19 cellular contexts compared by ENCODE assay signal in genomic region chr1:210465150-210465549, GRCh38.
DNase-seq lines count a peak whose midpoint lies in the region; ATAC-seq and TF ChIP-seq lines count a peak whose summit lies in the region.
"Had no signal": no experiment of that assay in that cellular context is flagged by ENCODE, and none has a peak within 500 bp of the region (broad histone marks: within the 10 kb centered on the region; RNA-seq: fewer than 3 reads in every experiment).

No MANE protein-coding gene starts in this region.

- 88% methylated on average over 3 of the region's 3 CpGs for WGBS in SK-N-SH (ENCODE audit: low lambda C conversion rate)

- ATAC-seq in SK-N-SH treated with all-trans-retinoic acid at 6 μM for 48 hours (no peak), T-helper 17 cell (no peak)
- no peak for ATAC-seq in activated naive CD8-positive, alpha-beta T cell treated with anti-CD3 and anti-CD28 coated beads, Interleukin-2, amount 10 ng/mL, durations not matched to agents 7 days and 5 days (ENCODE audit: low read depth)
- ATAC-seq in activated naive CD8-positive, alpha-beta T cell treated with anti-CD3 and anti-CD28 coated beads, Interleukin-2, amount 50 U/mL, for 24 hours = no peak
- no peak for ATAC-seq in activated T-helper 17 cell treated with anti-CD3 and anti-CD28 coated beads, Interleukin-2, amount 50 U/mL, for 72 hours (replicated peaks)
- ATAC-seq: CD8-positive, alpha-beta T cell had no signal

- peak overlapping the region; percentile 15; the same call in 1 of the 2 replicates for H3K4me2 ChIP-seq in SK-N-SH
- H3K4me2 ChIP-seq: BLaER1 had no signal

- H3K27ac Mint-ChIP-seq in activated naive CD8-positive, alpha-beta T cell treated with anti-CD3 and anti-CD28 coated beads, Interleukin-2, amount 10 ng/mL, durations not matched to agents 7 days and 5 days = no peak overlapping the region
- no peak overlapping the region for H3K27ac Mint-ChIP-seq in activated naive CD8-positive, alpha-beta T cell treated with anti-CD3 and anti-CD28 coated beads, Interleukin-2, amount 50 U/mL, for 24 hours
- no peak overlapping the region for H3K27ac Mint-ChIP-seq in activated T-helper 17 cell treated with anti-CD3 and anti-CD28 coated beads, Interleukin-2, amount 50 U/mL, for 72 hours
- no peak overlapping the region for H3K27ac Mint-ChIP-seq in T-helper 17 cell
- H3K27ac Mint-ChIP-seq: B cell; CD4-positive, CD25-positive, alpha-beta regulatory T cell; CD8-positive, alpha-beta T cell had no signal

- no peaks in the 10 kb centered on the region for H3K27me3 Mint-ChIP-seq in activated naive CD8-positive, alpha-beta T cell treated with anti-CD3 and anti-CD28 coated beads, Interleukin-2, amount 10 ng/mL, durations not matched to agents 7 days and 5 days
- no peaks in the 10 kb centered on the region for H3K27me3 Mint-ChIP-seq in activated naive CD8-positive, alpha-beta T cell treated with anti-CD3 and anti-CD28 coated beads, Interleukin-2, amount 50 U/mL, for 24 hours
- no peaks in the 10 kb centered on the region for H3K27me3 Mint-ChIP-seq in activated T-helper 17 cell treated with anti-CD3 and anti-CD28 coated beads, Interleukin-2, amount 50 U/mL, for 72 hours
- H3K27me3 Mint-ChIP-seq in T-helper 17 cell = no peaks in the 10 kb centered on the region
- H3K27me3 Mint-ChIP-seq: B cell had no signal

- CTCF ChIA-PET in SK-N-SH (lab: Yijun Ruan, JAX) = interaction anchor here (0.6 kb wide), 1 partner anchor 669 kb away, joined by 3 read pairs; no protein-coding TSS in a partner anchor

- peaks cover 16% of the 10 kb centered on the region for H3K4me1 Mint-ChIP-seq in activated naive CD8-positive, alpha-beta T cell treated with anti-CD3 and anti-CD28 coated beads, Interleukin-2, amount 10 ng/mL, durations not matched to agents 7 days and 5 days
- peaks cover 21% of the 10 kb centered on the region for H3K4me1 Mint-ChIP-seq in activated naive CD8-positive, alpha-beta T cell treated with anti-CD3 and anti-CD28 coated beads, Interleukin-2, amount 50 U/mL, for 24 hours
- H3K4me1 Mint-ChIP-seq in activated T-helper 17 cell treated with anti-CD3 and anti-CD28 coated beads, Interleukin-2, amount 50 U/mL, for 72 hours = peaks cover 12% of the 10 kb centered on the region
- H3K4me1 Mint-ChIP-seq in T-helper 17 cell = peaks cover 8% of the 10 kb centered on the region
- H3K4me1 Mint-ChIP-seq: B cell; CD4-positive, CD25-positive, alpha-beta regulatory T cell had no signal

- no peaks in the 10 kb centered on the region for H4K20me1 ChIP-seq in SK-N-SH (ENCODE audit: insufficient read depth)
- H4K20me1 ChIP-seq: BLaER1 had no signal

- no peak for TF ChIP-seq CTCF in SK-N-SH (IDR thresholded peaks at IDR 0.05)

- H3K27ac ChIP-seq in SK-N-SH (ENCODE audit: low read depth in 2 of 2, low read length in 1 of 2) = peak overlapping the region; percentile 17 to 58; a peak in 3 of 4 replicates
- H3K27ac ChIP-seq: 22Rv1, BLaER1, C4-2B, GM23248 had no signal

- H3K36me3 Mint-ChIP-seq in activated naive CD8-positive, alpha-beta T cell treated with anti-CD3 and anti-CD28 coated beads, Interleukin-2, amount 10 ng/mL, durations not matched to agents 7 days and 5 days = peaks cover 6% of the 10 kb centered on the region
- no peaks in the 10 kb centered on the region for H3K36me3 Mint-ChIP-seq in activated naive CD8-positive, alpha-beta T cell treated with anti-CD3 and anti-CD28 coated beads, Interleukin-2, amount 50 U/mL, for 24 hours (ENCODE audit: low read depth)
- peaks cover 6% of the 10 kb centered on the region for H3K36me3 Mint-ChIP-seq in activated T-helper 17 cell treated with anti-CD3 and anti-CD28 coated beads, Interleukin-2, amount 50 U/mL, for 72 hours (ENCODE audit: low read depth)
- H3K36me3 Mint-ChIP-seq in T-helper 17 cell (ENCODE audit: low read depth) = peaks cover 3% of the 10 kb centered on the region
- H3K36me3 Mint-ChIP-seq: CD4-positive, CD25-positive, alpha-beta regulatory T cell had no signal

- no peaks in the 10 kb centered on the region for H3K36me3 ChIP-seq in SK-N-SH (replicated peaks in 1 of 2; ENCODE audit: control insufficient read depth in 1 of 2, insufficient read depth in 2 of 2, low read length in 1 of 2)
- H3K36me3 ChIP-seq: BLaER1 had no signal

- H2AFZ ChIP-seq in SK-N-SH (ENCODE audit: low read depth) = no peak overlapping the region
- H2AFZ ChIP-seq: GM23248 had no signal

- no peaks in the 10 kb centered on the region for H3F3A ChIP-seq in SK-N-SH (replicated peaks; ENCODE audit: insufficient read depth)

- TF ChIP-seq RAD21 in SK-N-SH (IDR thresholded peaks at IDR 0.05; ENCODE audit: low read length) = no peak

- no peak for TF ChIP-seq EP300 in SK-N-SH (IDR thresholded peaks at IDR 0.05; ENCODE audit: borderline replicate concordance in 1 of 2, low read depth in 1 of 2, low read length in 1 of 2)

- H3K9me2 ChIP-seq in SK-N-SH = no peaks in the 10 kb centered on the region

- H3K9me3 ChIP-seq in SK-N-SH (no peaks in the 10 kb centered on the region), T-helper 17 cell (ENCODE audit: control insufficient read depth, low read length, poor library complexity, severe bottlenecking) (no peaks in the 10 kb centered on the region)
- H3K9me3 ChIP-seq: BLaER1, Caco-2 had no signal

- no peak overlapping the region for H3K4me3 ChIP-seq in SK-N-SH (ENCODE audit: low read depth in 2 of 2, low read length in 1 of 2)
- H3K4me3 ChIP-seq: BLaER1, GM12878, GM23248 had no signal

- peaks cover 0 to 34% of the 10 kb centered on the region in 2 experiments; a peak in 2 of 4 replicates for H3K4me1 ChIP-seq in SK-N-SH (ENCODE audit: control insufficient read depth in 1 of 2, insufficient read depth in 2 of 2, low read depth in 1 of 2, low read length in 1 of 2)
- H3K4me1 ChIP-seq: BLaER1 had no signal

- DNase-seq in SK-N-SH (no peak), T-helper 17 cell (no peak)
- DNase-seq in activated naive CD8-positive, alpha-beta T cell treated with anti-CD3 and anti-CD28 coated beads, Interleukin-2, amount 10 ng/mL, durations not matched to agents 7 days and 5 days = no peak
- DNase-seq in activated naive CD8-positive, alpha-beta T cell treated with anti-CD3 and anti-CD28 coated beads, Interleukin-2, amount 50 U/mL, for 24 hours = no peak
- DNase-seq: CD4-positive, CD25-positive, alpha-beta regulatory T cell; CD8-positive, alpha-beta T cell; DMS 273 treated with DMSO at 0.1 percent for 48 hours; GDM1; H7; HCEC 1CT had no signal

- no peak overlapping the region for H3K9ac ChIP-seq in SK-N-SH
- H3K9ac ChIP-seq: BLaER1, GM23248 had no signal

- no peaks in the 10 kb centered on the region for H3K79me2 ChIP-seq in SK-N-SH (ENCODE audit: insufficient read depth)

- no peaks in the 10 kb centered on the region for H3K27me3 ChIP-seq in SK-N-SH (ENCODE audit: insufficient read depth)
- H3K27me3 ChIP-seq: BLaER1 had no signal

- POLR2A ChIA-PET in SK-N-SH (lab: Yijun Ruan, JAX) = no interaction called here
- POLR2A ChIA-PET in activated naive CD8-positive, alpha-beta T cell treated with anti-CD3 and anti-CD28 coated beads, Interleukin-2, amount 10 ng/mL, durations not matched to agents 7 days and 5 days (lab: Charles Lee) = no interaction called here

- H3K4me3 Mint-ChIP-seq in activated naive CD8-positive, alpha-beta T cell treated with anti-CD3 and anti-CD28 coated beads, Interleukin-2, amount 10 ng/mL, durations not matched to agents 7 days and 5 days = peak overlapping the region; percentile 18
- H3K4me3 Mint-ChIP-seq in activated naive CD8-positive, alpha-beta T cell treated with anti-CD3 and anti-CD28 coated beads, Interleukin-2, amount 50 U/mL, for 24 hours = no peak overlapping the region
- peak overlapping the region; percentile 55 for H3K4me3 Mint-ChIP-seq in activated T-helper 17 cell treated with anti-CD3 and anti-CD28 coated beads, Interleukin-2, amount 50 U/mL, for 72 hours
- H3K4me3 Mint-ChIP-seq in T-helper 17 cell = no peak overlapping the region
- H3K4me3 Mint-ChIP-seq: B cell; CD4-positive, CD25-positive, alpha-beta regulatory T cell; CD8-positive, alpha-beta T cell had no signal

- H3K9me3 Mint-ChIP-seq in activated naive CD8-positive, alpha-beta T cell treated with anti-CD3 and anti-CD28 coated beads, Interleukin-2, amount 10 ng/mL, durations not matched to agents 7 days and 5 days = peaks cover 4% of the 10 kb centered on the region
- H3K9me3 Mint-ChIP-seq in activated naive CD8-positive, alpha-beta T cell treated with anti-CD3 and anti-CD28 coated beads, Interleukin-2, amount 50 U/mL, for 24 hours = no peaks in the 10 kb centered on the region
- no peaks in the 10 kb centered on the region for H3K9me3 Mint-ChIP-seq in activated T-helper 17 cell treated with anti-CD3 and anti-CD28 coated beads, Interleukin-2, amount 50 U/mL, for 72 hours
- H3K9me3 Mint-ChIP-seq: CD8-positive, alpha-beta T cell had no signal

TF ChIP-seq in SK-N-SH, 30 proteins besides CTCF, POLR2A, EP300 and RAD21 (continues in another document):
- TF ChIP-seq JUND (IDR thresholded peaks at IDR 0.05) (no peak), NFIC (IDR thresholded peaks at IDR 0.05; ENCODE audit: borderline replicate concordance) (no peak), EZH2phosphoT487 (IDR thresholded peaks at IDR 0.05; ENCODE audit: borderline replicate concordance, low read depth) (no peak), TEAD4 (IDR thresholded peaks at IDR 0.05; ENCODE audit: borderline replicate concordance, insufficient read depth) (no peak), GABPA (IDR thresholded peaks at IDR 0.05; ENCODE audit: low read depth) (no peak), TCF12 (IDR thresholded peaks at IDR 0.05) (no peak), MXI1 (IDR thresholded peaks at IDR 0.05; ENCODE audit: low read depth, low read length) (no peak), CHD2 (IDR thresholded peaks at IDR 0.05; ENCODE audit: low read length, partially characterized antibody) (no peak), NRF1 (IDR thresholded peaks at IDR 0.05; ENCODE audit: low read depth, low read length) (no peak)

TF ChIP-seq in SK-N-SH treated with all-trans-retinoic acid at 6 μM for 48 hours, 23 proteins besides CTCF, POLR2A, EP300 and RAD21 (continues in another document):
- no peak for TF ChIP-seq PATZ1 (CRISPR knock-in tag; IDR thresholded peaks at IDR 0.05; ENCODE audit: borderline replicate concordance)
- no peak for TF ChIP-seq SNAI2 (CRISPR knock-in tag; IDR thresholded peaks at IDR 0.05)
- TF ChIP-seq ESRRG (CRISPR knock-in tag; IDR thresholded peaks at IDR 0.05) = no peak
- no peak for TF ChIP-seq RARB (CRISPR knock-in tag; IDR thresholded peaks at IDR 0.05)

Comparison
In these comparisons a context has a peak if more than half of its experiments do, and no peak if none do; other contexts are left out.
1. H3K4me3 Mint-ChIP-seq: peak in activated naive CD8-positive, alpha-beta T cell treated with anti-CD3 and anti-CD28 coated beads, Interleukin-2, amount 10 ng/mL, durations not matched to agents 7 days and 5 days (single experiment) and activated T-helper 17 cell treated with anti-CD3 and anti-CD28 coated beads, Interleukin-2, amount 50 U/mL, for 72 hours (single experiment); none in activated naive CD8-positive, alpha-beta T cell treated with anti-CD3 and anti-CD28 coated beads, Interleukin-2, amount 50 U/mL, for 24 hours (single experiment) and T-helper 17 cell (single experiment).